8 cellular contexts compared by ENCODE assay signal in genomic region chr10:104120903-104121484, GRCh38. TPM values are rescaled to one million over a fixed set of nuclear protein-coding genes. Genes with fewer than 3 reads are reported as not detected.
DNase-seq lines count a peak whose midpoint lies in the region; ATAC-seq, FAIRE-seq and TF ChIP-seq lines count a peak whose summit lies in the region.

No MANE protein-coding gene starts in this region.

- peak overlapping the region; percentile 68 to 77 (median 69) for H3K4me3 ChIP-seq in breast epithelium
- H3K4me3 ChIP-seq in iPS-20b (ENCODE audit: low read length), result peak overlapping the region; percentile 81
- H3K4me3 ChIP-seq in skeletal muscle tissue (ENCODE audit: low read length in 3 of 3), result peak overlapping the region; percentile 89 to 97 (median 93)

- intact Hi-C loops in breast epithelium (cut with DNase I; ENCODE audit: low total_unique reads), result no loop called here

- TF ChIP-seq POLR2A in breast epithelium (IDR thresholded peaks at IDR 0.05), result peak; percentile 42

- peak; percentile 36 for ATAC-seq in HG02678 (IDR thresholded peaks at IDR 0.05; ENCODE audit: unreplicated experiment)

- peak; percentile 19 for DNase-seq in NCI-H146 treated with DMSO at 0.1 percent for 48 hours (lab: John Stamatoyannopoulos, UW; ENCODE audit: unreplicated experiment)
- peak; percentile 94 to 95 for DNase-seq in breast epithelium (ENCODE audit: low spot score in 2 of 2)
- no peak for DNase-seq in GF-D8 (lab: John Stamatoyannopoulos, UW)

- H3K27me3 ChIP-seq in breast epithelium, result no peaks in the 10 kb centered on the region
- no peaks in the 10 kb centered on the region for H3K27me3 ChIP-seq in iPS-20b (ENCODE audit: insufficient read depth, low read length)
- H3K27me3 ChIP-seq in skeletal muscle tissue (ENCODE audit: control insufficient read depth in 3 of 3, insufficient read depth in 3 of 3, low read length in 3 of 3), result no peaks in the 10 kb centered on the region

- peak overlapping the region; percentile 89 for H3K27ac ChIP-seq in VCaP
- H3K27ac ChIP-seq in breast epithelium, result peak overlapping the region; percentile 98 to 100
- peak overlapping the region; percentile 100 for H3K27ac ChIP-seq in iPS-20b (ENCODE audit: low read length)
- H3K27ac ChIP-seq in skeletal muscle tissue (ENCODE audit: low read depth, low read length), result peak overlapping the region; percentile 100

- H3K4me1 ChIP-seq in breast epithelium (peaks cover 0 to 3% of the 10 kb centered on the region in 2 donors), iPS-20b (ENCODE audit: insufficient read depth, low read length) (peaks cover 12% of the 10 kb centered on the region; the same call in 1 of the 2 replicates), skeletal muscle tissue (ENCODE audit: control insufficient read depth in 3 of 3, insufficient read depth in 3 of 3, low read length in 3 of 3) (peaks cover 6 to 11% (median 10%) of the 10 kb centered on the region in 3 donors)

- FAIRE-seq in G401.6 (lab: Jason Lieb, UNC), result peak; percentile 97

- no peaks in the 10 kb centered on the region for H3K9me3 ChIP-seq in breast epithelium
- no peaks in the 10 kb centered on the region for H3K9me3 ChIP-seq in iPS-20b (ENCODE audit: insufficient read depth, low read depth, low read length)
- no peaks in the 10 kb centered on the region for H3K9me3 ChIP-seq in skeletal muscle tissue (ENCODE audit: control insufficient read depth in 3 of 3, low read length in 3 of 3)

- no peaks in the 10 kb centered on the region for H3K36me3 ChIP-seq in breast epithelium
- no peaks in the 10 kb centered on the region for H3K36me3 ChIP-seq in iPS-20b (ENCODE audit: insufficient read depth, low read depth, low read length)
- H3K36me3 ChIP-seq in skeletal muscle tissue (ENCODE audit: control insufficient read depth in 3 of 3, insufficient read depth in 3 of 3, low read length in 3 of 3), result no peaks in the 10 kb centered on the region

- no peak for TF ChIP-seq CTCF in VCaP (conservative IDR thresholded peaks at IDR 0.05)
- no peak for TF ChIP-seq CTCF in breast epithelium (IDR thresholded peaks at IDR 0.05)

- H3K9ac ChIP-seq in iPS-20b (ENCODE audit: low read depth, low read length), result peak overlapping the region; percentile 99
- H3K9ac ChIP-seq in skeletal muscle tissue (ENCODE audit: low read depth in 1 of 3, low read length in 3 of 3), result peak overlapping the region; percentile 98 to 100 (median 98)

RNA-seq across cellular contexts. Expression of gene SFR1, which starts 1.0 kb away (rescaled TPM):
- total RNA-seq in breast epithelium, result 10 to 100 TPM in 1 of 3 donors, 1 to 10 TPM in 2; 6.3 to 11.4 (median 8.2) TPM
- 2.1 TPM for total RNA-seq in skeletal muscle tissue

RNA-seq across cellular contexts. Expression of gene COL17A1, which starts 35.3 kb away (rescaled TPM):
- total RNA-seq in breast epithelium (10 to 100 TPM in 2 of 3 donors, under 1 TPM in 1; 0.16 to 56.1 (median 34.1) TPM), skeletal muscle tissue (under 0.01 TPM)
